13 cellular contexts compared by ENCODE assay signal in the genomic region with DNA sequence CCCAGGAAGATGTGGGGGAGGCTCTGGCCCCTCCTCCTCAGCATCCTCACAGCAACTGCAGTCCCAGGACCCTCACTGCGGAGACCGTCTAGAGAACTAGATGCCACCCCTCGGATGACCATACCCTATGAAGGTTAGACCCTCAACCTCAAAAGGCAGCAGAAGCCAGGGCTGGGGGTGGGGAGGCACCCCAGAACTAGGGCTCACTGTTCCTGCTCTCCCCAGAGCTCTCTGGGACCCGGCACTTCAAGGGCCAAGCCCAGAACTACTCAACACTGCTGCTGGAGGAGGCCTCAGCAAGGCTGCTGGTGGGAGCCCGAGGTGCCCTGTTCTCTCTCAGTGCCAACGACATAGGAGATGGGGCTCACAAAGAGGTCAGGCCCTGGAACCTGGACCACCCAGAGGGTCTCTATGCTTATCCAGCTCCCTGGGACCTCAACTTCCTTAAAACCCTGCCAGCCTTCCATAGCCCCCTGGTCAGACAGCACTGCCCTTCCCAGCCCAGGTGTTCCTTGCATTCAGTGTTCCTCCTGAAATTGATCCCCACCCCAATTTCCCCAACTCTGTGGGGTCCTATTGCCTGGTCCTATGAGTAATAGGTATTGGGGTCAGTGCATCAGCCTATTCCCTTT.
"Had no signal": no experiment of that assay in that cellular context is flagged by ENCODE, and none has a peak within 500 bp of the region (broad histone marks: within the 10 kb centered on the region; RNA-seq: fewer than 3 reads in every experiment).

No MANE protein-coding gene starts in this region.

- H3K27me3 ChIP-seq: esophagus squamous epithelium, ovary, vagina had no signal

- H3K9me3 Mint-ChIP-seq: memory B cell; natural killer cell treated with Interleukin-12 subunit alpha and Interleukin-12 subunit beta and Interleukin-15 and Interleukin-18, amount 100 ng/mL, for 72 hours; T-helper 2 cell treated with Interferon-gamma antibody and Interleukin-4, amounts not matched to agents 5 μg/mL and 100 μg/mL, for 36 hours had no signal

- H3K36me3 Mint-ChIP-seq: natural killer cell treated with Interleukin-12 subunit alpha and Interleukin-12 subunit beta and Interleukin-15 and Interleukin-18, amount 100 ng/mL, for 72 hours had no signal

- H3K27ac Mint-ChIP-seq: memory B cell; natural killer cell treated with Interleukin-12 subunit alpha and Interleukin-12 subunit beta and Interleukin-15 and Interleukin-18, amount 100 ng/mL, for 72 hours; T-helper 2 cell treated with Interferon-gamma antibody and Interleukin-4, amounts not matched to agents 5 μg/mL and 100 μg/mL, for 36 hours had no signal

- ATAC-seq: activated CD4-positive, CD25-positive, alpha-beta regulatory T cell treated with anti-CD3 and anti-CD28 coated beads, Interleukin-2, amount 50 U/mL, for 24 hours; left colon; natural killer cell treated with Interleukin-12 subunit alpha and Interleukin-12 subunit beta and Interleukin-15 and Interleukin-18, amount 100 ng/mL, for 72 hours had no signal

- H3K9me3 ChIP-seq: esophagus squamous epithelium, ovary, stomach, vagina had no signal

- DNase-seq: activated naive CD4-positive, alpha-beta T cell; esophagus squamous epithelium; foreskin fibroblast; ovary; stimulated activated CD4-positive, alpha-beta T cell treated with anti-CD3 and anti-CD28 coated beads, Interleukin-4, amount 100 ng/mL, for 4 hours; stomach; SW 1271 had no signal

- H3K4me3 ChIP-seq: esophagus squamous epithelium, ovary, stomach, vagina had no signal

- H3K27ac ChIP-seq: esophagus squamous epithelium, ovary, vagina had no signal

- H3K36me3 ChIP-seq: ovary, vagina had no signal

- H3K4me3 Mint-ChIP-seq: memory B cell; natural killer cell treated with Interleukin-12 subunit alpha and Interleukin-12 subunit beta and Interleukin-15 and Interleukin-18, amount 100 ng/mL, for 72 hours; T-helper 2 cell treated with Interferon-gamma antibody and Interleukin-4, amounts not matched to agents 5 μg/mL and 100 μg/mL, for 36 hours had no signal

- H3K27me3 Mint-ChIP-seq: memory B cell; natural killer cell treated with Interleukin-12 subunit alpha and Interleukin-12 subunit beta and Interleukin-15 and Interleukin-18, amount 100 ng/mL, for 72 hours had no signal
